In genomic region chr19:46813570-46814358, GRCh38 we compare ENCODE assay signal across 8 cellular contexts. TPM values are rescaled to one million over a fixed set of nuclear protein-coding genes. Genes with fewer than 3 reads are reported as not detected.
DNase-seq lines count a peak whose midpoint lies in the region; ATAC-seq and TF ChIP-seq lines count a peak whose summit lies in the region.

No MANE protein-coding gene starts in this region.

- TF ChIP-seq CTCF in gastrocnemius medialis (IDR thresholded peaks at IDR 0.05 in 4 of 5, conservative IDR thresholded peaks at IDR 0.05 in 1 of 5), result no peak

- no peak overlapping the region for H3K4me3 ChIP-seq in H7 (ENCODE audit: insufficient read depth, low read depth, low read length)
- no peak overlapping the region for H3K4me3 ChIP-seq in gastrocnemius medialis

- in situ Hi-C loops in gastrocnemius medialis (cut with MboI; ENCODE audit: low sequenced_read_pairs in 4 of 4), result no loop called here

- ATAC-seq in left cardiac atrium (peak; percentile 62 to 78), gastrocnemius medialis (peak in 1 of 2 donors; percentile 42), GM19463 (IDR thresholded peaks at IDR 0.05; ENCODE audit: unreplicated experiment) (no peak), HG02759 (IDR thresholded peaks at IDR 0.05; ENCODE audit: unreplicated experiment) (no peak)

- no peaks in the 10 kb centered on the region for H3K36me3 ChIP-seq in H7 (replicated peaks; ENCODE audit: control insufficient read depth, insufficient read depth, low read length)
- no peaks in the 10 kb centered on the region for H3K36me3 ChIP-seq in gastrocnemius medialis

- H3K27ac ChIP-seq in gastrocnemius medialis, result peak overlapping the region in 3 of 4 donors; percentile 45 to 68 (median 65)

- DNase-seq in H7, result peak; percentile 47
- DNase-seq in SW480 (ENCODE audit: low spot score), result peak; percentile 98
- DNase-seq in left cardiac atrium, result peak; percentile 76
- DNase-seq in gastrocnemius medialis, result peak in 1 of 2 donors; percentile 33
- no peak for DNase-seq in GF-D8 (lab: John Stamatoyannopoulos, UW)
- no peak for DNase-seq in retina

- H3K9me3 ChIP-seq in gastrocnemius medialis, result no peaks in the 10 kb centered on the region

- H3K27me3 ChIP-seq in H7 (ENCODE audit: control insufficient read depth, insufficient read depth, low read length) (no peaks in the 10 kb centered on the region), gastrocnemius medialis (no peaks in the 10 kb centered on the region)

- TF ChIP-seq POLR2A in gastrocnemius medialis (IDR thresholded peaks at IDR 0.05), result no peak

- intact Hi-C loops in left cardiac atrium (cut with DNase I), result no loop called here
- intact Hi-C loops in gastrocnemius medialis (cut with DNase I; ENCODE audit: low total_unique reads), result no loop called here

- H3K4me1 ChIP-seq in gastrocnemius medialis, result no peaks in the 10 kb centered on the region

RNA-seq across cellular contexts. Expression of gene SLC1A5, which starts 25.4 kb away (rescaled TPM):
- 156 and 203 TPM in 2 replicates for total RNA-seq in H7 (2014; rRNA removed; shearing (Covaris generic))
- total RNA-seq in left cardiac atrium (10 to 100 TPM; 34.3 to 40.8 TPM), gastrocnemius medialis (10 to 100 TPM in 3 of 4 donors, 1 to 10 TPM in 1; 7.6 to 18.5 (median 10.7) TPM)

RNA-seq across cellular contexts. Expression of gene AP2S1, which starts 36.9 kb away (rescaled TPM):
- total RNA-seq in H7 (2014; rRNA removed; shearing (Covaris generic)), result 266 and 318 TPM in 2 replicates
- total RNA-seq in left cardiac atrium (100 to 1,000 TPM; 109 to 110 TPM), gastrocnemius medialis (10 to 100 TPM; 42.7 to 94.1 (median 64.9) TPM)

RNA-seq across cellular contexts. Expression of gene ARHGAP35, which starts 47.0 kb away (rescaled TPM):
- 23.3 and 26.9 TPM in 2 replicates for total RNA-seq in H7 (2014; rRNA removed; shearing (Covaris generic))
- total RNA-seq in left cardiac atrium (10 to 100 TPM; 68.2 to 68.5 TPM), gastrocnemius medialis (10 to 100 TPM; 16.1 to 43.6 (median 32.7) TPM)

Comparison
In these comparisons a context has a peak if more than half of its experiments do, and no peak if none do; other contexts are left out.
1. DNase-seq: peak in H7 (single experiment), SW480 (single experiment) and left cardiac atrium (single experiment); none in GF-D8 (single experiment) and retina (single experiment).
2. ATAC-seq: peak in left cardiac atrium (2 of 2); none in GM19463 (single experiment) and HG02759 (single experiment).